35 cellular contexts compared by ENCODE assay signal in the genomic region with DNA sequence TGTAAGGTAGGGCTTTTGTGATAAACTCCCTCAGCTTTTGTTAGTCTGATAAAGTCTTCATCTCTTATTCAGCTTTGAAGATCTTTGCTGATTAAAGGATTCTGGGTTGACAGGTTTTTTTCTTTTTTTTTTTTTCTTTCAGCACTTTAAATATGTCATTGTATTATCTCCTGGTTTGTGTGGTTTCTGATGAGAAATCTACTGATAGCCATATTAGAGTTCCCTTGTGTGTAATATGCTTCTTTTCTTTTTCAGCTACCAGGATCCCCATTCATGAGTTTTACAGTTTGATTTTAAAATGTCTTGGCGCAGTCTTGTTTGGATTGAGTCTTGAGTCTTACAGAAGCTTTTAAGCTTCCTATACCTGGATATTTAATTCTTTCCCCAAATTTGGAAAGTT.
DNase-seq lines count a peak whose midpoint lies in the region; ATAC-seq and TF ChIP-seq lines count a peak whose summit lies in the region.
"Had no signal": no experiment of that assay in that cellular context is flagged by ENCODE, and none has a peak within 500 bp of the region (broad histone marks: within the 10 kb centered on the region; RNA-seq: fewer than 3 reads in every experiment).

No MANE protein-coding gene starts in this region.

- H3K27ac ChIP-seq in HCT116 (ENCODE audit: low read depth, low read length) (no peak overlapping the region), HEK293 (ENCODE audit: extremely low read depth, low read depth, low read length) (no peak overlapping the region), endodermal cell (ENCODE audit: low read depth, low read length) (no peak overlapping the region)
- H3K27ac ChIP-seq: 22Rv1; A549; BLaER1; BLaER1 treated with 17β-estradiol and CSF1 and Interleukin-3, amounts not matched to agents 10 nM and 100 nM; C4-2B had no signal

- no peak overlapping the region for H3K4me3 ChIP-seq in HCT116 (replicated peaks in 1 of 2; ENCODE audit: low read depth in 1 of 2, low read length in 2 of 2)
- no peak overlapping the region for H3K4me3 ChIP-seq in HEK293 (ENCODE audit: low read depth, low read length)
- H3K4me3 ChIP-seq in endodermal cell (ENCODE audit: low read length) = peak overlapping the region; percentile 56
- H3K4me3 ChIP-seq: A549; BLaER1; BLaER1 treated with 17β-estradiol and CSF1 and Interleukin-3, amounts not matched to agents 10 nM and 100 nM had no signal

- WGBS in endodermal cell (ENCODE audit: insufficient coverage in 1 of 2, insufficient read length in 1 of 2), 2 experiments = 93% methylated on average over 1 of the region's 1 CpG; no CpG with 5 or more reads in 1 of the 2 experiments

- H3K27ac Mint-ChIP-seq in endodermal cell = no peak overlapping the region
- H3K27ac Mint-ChIP-seq in activated CD8-positive, alpha-beta memory T cell treated with anti-CD3 and anti-CD28 coated beads, Interleukin-2, amount 10 ng/mL, durations not matched to agents 7 days and 5 days = no peak overlapping the region
- H3K27ac Mint-ChIP-seq: B cell; CD14-positive monocyte; CD4-positive, alpha-beta memory T cell; CD4-positive, alpha-beta T cell; CD4-positive, CD25-positive, alpha-beta regulatory T cell; CD8-positive, alpha-beta memory T cell; CD8-positive, alpha-beta T cell had no signal

- H3K9me3 ChIP-seq in HCT116 (ENCODE audit: control insufficient read depth in 1 of 2, insufficient read depth in 1 of 2, low read depth in 1 of 2, low read length in 2 of 2) (peaks cover 4 to 10% of the 10 kb centered on the region in 2 experiments; a peak in 2 of 4 replicates), HEK293 (ENCODE audit: control insufficient read depth, insufficient read depth, low read depth, low read length) (no peaks in the 10 kb centered on the region), endodermal cell (ENCODE audit: control insufficient read depth, low read length) (peaks cover 47% of the 10 kb centered on the region)
- H3K9me3 ChIP-seq: A549, BE2C had no signal

- no peak for TF ChIP-seq CTCF in HCT116 (IDR thresholded peaks at IDR 0.05 in 2 of 3, conservative IDR thresholded peaks at IDR 0.05 in 1 of 3; ENCODE audit: borderline replicate concordance in 1 of 3, insufficient read depth in 1 of 3, low read depth in 2 of 3, low read length in 2 of 3)
- TF ChIP-seq CTCF in HEK293 (tag by site-specific recombination; IDR thresholded peaks at IDR 0.05) = no peak
- TF ChIP-seq CTCF in endodermal cell (conservative IDR thresholded peaks at IDR 0.05) = no peak

- ATAC-seq in HCT116 = no peak
- no peak for ATAC-seq in GM19455 (IDR thresholded peaks at IDR 0.05; ENCODE audit: unreplicated experiment)
- ATAC-seq in activated CD8-positive, alpha-beta memory T cell treated with anti-CD3 and anti-CD28 coated beads, Interleukin-2, amount 10 ng/mL, durations not matched to agents 7 days and 5 days = no peak
- ATAC-seq: A549; CD8-positive, alpha-beta T cell had no signal

- POLR2A ChIA-PET in HCT116 (lab: Charles Lee) (no interaction called here), HEK293 (lab: Yijun Ruan, JAX) (no interaction called here)

- H2AFZ ChIP-seq in HCT116 (ENCODE audit: low read depth, low read length, poor library complexity, severe bottlenecking) = no peak overlapping the region

- H3K27me3 ChIP-seq in HCT116 (ENCODE audit: insufficient read depth, low read length) (no peaks in the 10 kb centered on the region), endodermal cell (ENCODE audit: control insufficient read depth, insufficient read depth, low read length, poor library complexity, severe bottlenecking) (no peaks in the 10 kb centered on the region)
- H3K27me3 ChIP-seq: BE2C; BLaER1; BLaER1 treated with 17β-estradiol and CSF1 and Interleukin-3, amounts not matched to agents 10 nM and 100 nM had no signal

- H3K4me2 ChIP-seq in HCT116 (ENCODE audit: low read length) = no peak overlapping the region
- H3K4me2 ChIP-seq: A549; BLaER1; BLaER1 treated with 17β-estradiol and CSF1 and Interleukin-3, amounts not matched to agents 10 nM and 100 nM had no signal

- H3K4me1 ChIP-seq in HCT116 (ENCODE audit: control insufficient read depth in 1 of 2, insufficient read depth in 2 of 2, low read length in 2 of 2) (no peaks in the 10 kb centered on the region), HEK293 (ENCODE audit: control insufficient read depth, insufficient read depth, low read length) (no peaks in the 10 kb centered on the region), endodermal cell (ENCODE audit: control insufficient read depth, insufficient read depth, low read length) (no peaks in the 10 kb centered on the region)
- H3K4me1 ChIP-seq: A549; BE2C; BLaER1; BLaER1 treated with 17β-estradiol and CSF1 and Interleukin-3, amounts not matched to agents 10 nM and 100 nM; Caco-2 had no signal

- H3K79me2 ChIP-seq in HCT116 (ENCODE audit: insufficient read depth, low read length) = no peaks in the 10 kb centered on the region

- peaks cover 3% of the 10 kb centered on the region for H3K36me3 Mint-ChIP-seq in endodermal cell (ENCODE audit: low read depth)
- H3K36me3 Mint-ChIP-seq in activated CD8-positive, alpha-beta memory T cell treated with anti-CD3 and anti-CD28 coated beads, Interleukin-2, amount 10 ng/mL, durations not matched to agents 7 days and 5 days = no peaks in the 10 kb centered on the region
- H3K36me3 Mint-ChIP-seq: CD14-positive monocyte; CD4-positive, alpha-beta memory T cell; CD4-positive, CD25-positive, alpha-beta regulatory T cell; CD8-positive, alpha-beta memory T cell; CD8-positive, alpha-beta T cell had no signal

- H3K27me3 Mint-ChIP-seq in endodermal cell (ENCODE audit: insufficient read depth) = no peaks in the 10 kb centered on the region
- no peaks in the 10 kb centered on the region for H3K27me3 Mint-ChIP-seq in activated CD8-positive, alpha-beta memory T cell treated with anti-CD3 and anti-CD28 coated beads, Interleukin-2, amount 10 ng/mL, durations not matched to agents 7 days and 5 days
- H3K27me3 Mint-ChIP-seq: B cell; CD4-positive, alpha-beta memory T cell; CD4-positive, alpha-beta T cell; CD4-positive, CD25-positive, alpha-beta regulatory T cell; CD8-positive, alpha-beta memory T cell had no signal

- H3K36me3 ChIP-seq in HCT116 (ENCODE audit: control insufficient read depth in 1 of 2, insufficient read depth in 2 of 2, low read length in 2 of 2) (no peaks in the 10 kb centered on the region), HEK293 (ENCODE audit: control insufficient read depth in 2 of 2, insufficient read depth in 1 of 2, low read length in 2 of 2) (no peaks in the 10 kb centered on the region), endodermal cell (ENCODE audit: control insufficient read depth, insufficient read depth, low read length) (no peaks in the 10 kb centered on the region)
- H3K36me3 ChIP-seq: BE2C; BLaER1; BLaER1 treated with 17β-estradiol and CSF1 and Interleukin-3, amounts not matched to agents 10 nM and 100 nM had no signal

- TF ChIP-seq RAD21 in HCT116 (IDR thresholded peaks at IDR 0.05; ENCODE audit: low read depth) = no peak

- CTCF ChIA-PET in HCT116 (lab: Charles Lee) (no interaction called here), HEK293 (lab: Yijun Ruan, JAX) (no interaction called here)
- CTCF ChIA-PET in activated CD8-positive, alpha-beta memory T cell treated with anti-CD3 and anti-CD28 coated beads, Interleukin-2, amount 10 ng/mL, durations not matched to agents 7 days and 5 days (lab: Charles Lee) = no interaction called here

- no peak for TF ChIP-seq POLR2A in HCT116 (IDR thresholded peaks at IDR 0.05; ENCODE audit: borderline replicate concordance, extremely low read depth, insufficient read depth, insufficient read length)

- no peak overlapping the region for H3K4me3 Mint-ChIP-seq in endodermal cell
- no peak overlapping the region for H3K4me3 Mint-ChIP-seq in activated CD8-positive, alpha-beta memory T cell treated with anti-CD3 and anti-CD28 coated beads, Interleukin-2, amount 10 ng/mL, durations not matched to agents 7 days and 5 days
- H3K4me3 Mint-ChIP-seq: B cell; CD14-positive monocyte; CD4-positive, alpha-beta memory T cell; CD4-positive, alpha-beta T cell; CD4-positive, CD25-positive, alpha-beta regulatory T cell; CD8-positive, alpha-beta memory T cell; CD8-positive, alpha-beta T cell had no signal

- no peaks in the 10 kb centered on the region for H4K20me1 ChIP-seq in HCT116 (ENCODE audit: insufficient read depth)
- H4K20me1 ChIP-seq: BLaER1; BLaER1 treated with 17β-estradiol and CSF1 and Interleukin-3, amounts not matched to agents 10 nM and 100 nM had no signal

- no peak for DNase-seq in HCT116 (ENCODE audit: low read depth, low spot score)
- DNase-seq in amniotic epithelial cell (ENCODE audit: low read depth) = peak; percentile 3
- DNase-seq in endodermal cell = no peak
- no peak for DNase-seq in kidney tubule cell (ENCODE audit: low spot score)
- DNase-seq in Kasumi-1 (lab: John Stamatoyannopoulos, UW) = no peak
- no peak for DNase-seq in activated CD8-positive, alpha-beta memory T cell treated with anti-CD3 and anti-CD28 coated beads, Interleukin-2, amount 10 ng/mL, durations not matched to agents 7 days and 5 days
- DNase-seq: 8988T; ACHN; AML-193; BE2C; C1 segment of cervical spinal cord; Caco-2; Calu3; CD4-positive, alpha-beta memory T cell; CD4-positive, alpha-beta T cell; CD4-positive, CD25-positive, alpha-beta regulatory T cell; CD8-positive, alpha-beta memory T cell; CD8-positive, alpha-beta T cell; COR-L47; DMS 273 treated with DMSO at 0.1 percent for 48 hours; DMS153; DMS53; DMS79; DMS79 treated with DMSO at 0.1 percent for 48 hours; DND-41; EL had no signal

- RAD21 ChIA-PET in HCT116 (lab: Charles Lee; ENCODE audit: low non-redundant PET in 1 of 2, low total read pairs in 2 of 2, uncharacterized antibody in 2 of 2, unreplicated experiment in 2 of 2) = no interaction called here

- no peaks in the 10 kb centered on the region for H3K4me1 Mint-ChIP-seq in endodermal cell
- no peaks in the 10 kb centered on the region for H3K4me1 Mint-ChIP-seq in activated CD8-positive, alpha-beta memory T cell treated with anti-CD3 and anti-CD28 coated beads, Interleukin-2, amount 10 ng/mL, durations not matched to agents 7 days and 5 days
- H3K4me1 Mint-ChIP-seq: B cell; CD14-positive monocyte; CD4-positive, alpha-beta memory T cell; CD4-positive, CD25-positive, alpha-beta regulatory T cell; CD8-positive, alpha-beta memory T cell had no signal

- H3K9ac ChIP-seq in HCT116 (ENCODE audit: low read length) (no peak overlapping the region), endodermal cell (ENCODE audit: extremely low read depth, low read length, poor library complexity, severe bottlenecking) (no peak overlapping the region)
- H3K9ac ChIP-seq: BLaER1; BLaER1 treated with 17β-estradiol and CSF1 and Interleukin-3, amounts not matched to agents 10 nM and 100 nM had no signal

- no peaks in the 10 kb centered on the region for H3K9me2 ChIP-seq in HCT116 (ENCODE audit: insufficient read depth)

- BruUV-seq in HCT116 (replicated peaks; lab: Mats Ljungman, UMichigan) = no TSS peak

- intact Hi-C loops in HCT116 (cut with micrococcal nuclease) = no loop called here

- peaks cover 56% of the 10 kb centered on the region for H3K9me3 Mint-ChIP-seq in endodermal cell
- H3K9me3 Mint-ChIP-seq in activated CD8-positive, alpha-beta memory T cell treated with anti-CD3 and anti-CD28 coated beads, Interleukin-2, amount 10 ng/mL, durations not matched to agents 7 days and 5 days (ENCODE audit: low read depth) = peaks cover 23% of the 10 kb centered on the region
